In genomic region chr3:46017720-46018119, GRCh38 we compare ENCODE assay signal across 15 cellular contexts. TPM values are rescaled to one million over a fixed set of nuclear protein-coding genes. Genes with fewer than 3 reads are reported as not detected.
DNase-seq lines count a peak whose midpoint lies in the region; ATAC-seq and FAIRE-seq lines count a peak whose summit lies in the region.
"Had no signal": no experiment of that assay in that cellular context is flagged by ENCODE, and none has a peak within 500 bp of the region (broad histone marks: within the 10 kb centered on the region; RNA-seq: fewer than 3 reads in every experiment).

No MANE protein-coding gene starts in this region.

- peak overlapping the region; percentile 4 for H3K4me3 Mint-ChIP-seq in activated CD4-positive, alpha-beta T cell treated with anti-CD3 and anti-CD28 coated beads, Interleukin-2, amount 10 ng/mL, durations not matched to agents 24 days and 14 days
- no peak overlapping the region for H3K4me3 Mint-ChIP-seq in activated CD4-positive, alpha-beta T cell treated with anti-CD3 and anti-CD28 coated beads for 36 hours
- H3K4me3 Mint-ChIP-seq: activated naive CD4-positive, alpha-beta T cell treated with anti-CD3 and anti-CD28 coated beads, Interleukin-2, amount 10 ng/mL, durations not matched to agents 7 days and 5 days; central memory CD8-positive, alpha-beta T cell had no signal

- H3K4me3 ChIP-seq in small intestine (ENCODE audit: low read depth in 1 of 2, low read length in 2 of 2), result no peak overlapping the region
- H3K4me3 ChIP-seq in effector memory CD4-positive, alpha-beta T cell (ENCODE audit: insufficient read depth, low read depth, low read length, poor library complexity, severe bottlenecking), result no peak overlapping the region
- H3K4me3 ChIP-seq: transverse colon had no signal

- peaks cover 42% of the 10 kb centered on the region for H3K4me1 Mint-ChIP-seq in activated CD4-positive, alpha-beta T cell treated with anti-CD3 and anti-CD28 coated beads, Interleukin-2, amount 10 ng/mL, durations not matched to agents 24 days and 14 days
- H3K4me1 Mint-ChIP-seq in activated CD4-positive, alpha-beta T cell treated with anti-CD3 and anti-CD28 coated beads for 36 hours, result peaks cover 22% of the 10 kb centered on the region
- H3K4me1 Mint-ChIP-seq: activated naive CD4-positive, alpha-beta T cell treated with anti-CD3 and anti-CD28 coated beads, Interleukin-2, amount 10 ng/mL, durations not matched to agents 7 days and 5 days had no signal

- no peaks in the 10 kb centered on the region for H3K4me1 ChIP-seq in small intestine (ENCODE audit: control insufficient read depth in 2 of 2, insufficient read depth in 1 of 2, low read depth in 1 of 2, low read length in 1 of 2)
- no peaks in the 10 kb centered on the region for H3K4me1 ChIP-seq in effector memory CD4-positive, alpha-beta T cell (ENCODE audit: control insufficient read depth, insufficient read depth, low read length, poor library complexity, severe bottlenecking)
- H3K4me1 ChIP-seq: transverse colon had no signal

- H3K27me3 ChIP-seq in small intestine (ENCODE audit: control insufficient read depth in 2 of 2, insufficient read depth in 2 of 2, low read length in 2 of 2), result no peaks in the 10 kb centered on the region
- H3K27me3 ChIP-seq in effector memory CD4-positive, alpha-beta T cell (replicated peaks; ENCODE audit: control insufficient read depth, insufficient read depth, low read length, poor library complexity, severe bottlenecking), result no peaks in the 10 kb centered on the region
- H3K27me3 ChIP-seq: transverse colon had no signal

- DNase-seq in activated CD4-positive, alpha-beta T cell treated with anti-CD3 and anti-CD28 coated beads, Interleukin-2, amount 10 ng/mL, durations not matched to agents 24 days and 14 days, result no peak
- no peak for DNase-seq in activated CD4-positive, alpha-beta T cell treated with anti-CD3 and anti-CD28 coated beads for 36 hours
- DNase-seq in SKM-1 (lab: John Stamatoyannopoulos, UW; ENCODE audit: unreplicated experiment) (peak; percentile 36), globus pallidus (ENCODE audit: low spot score) (peak; percentile 27), small intestine (no peak), DMS53 treated with DMSO at 0.1 percent for 48 hours (lab: John Stamatoyannopoulos, UW; ENCODE audit: unreplicated experiment) (no peak)
- DNase-seq in stimulated activated naive CD8-positive, alpha-beta T cell treated with anti-CD3 and anti-CD28 coated beads, Interleukin-15, Interleukin-2, amounts not matched to agents 100 U/mL and 50 U/mL, for 24 hours, result no peak
- no peak for DNase-seq in effector memory CD4-positive, alpha-beta T cell
- DNase-seq: activated naive CD4-positive, alpha-beta T cell treated with anti-CD3 and anti-CD28 coated beads, Interleukin-2, amount 10 ng/mL, durations not matched to agents 7 days and 5 days; GOT3; Karpas-422; transverse colon had no signal

- H3K9me3 ChIP-seq in small intestine (ENCODE audit: control insufficient read depth, low read depth), result no peaks in the 10 kb centered on the region
- no peaks in the 10 kb centered on the region for H3K9me3 ChIP-seq in effector memory CD4-positive, alpha-beta T cell (ENCODE audit: control insufficient read depth, low read length)
- H3K9me3 ChIP-seq: neutrophil, transverse colon had no signal

- POLR2A ChIA-PET in activated CD4-positive, alpha-beta T cell treated with anti-CD3 and anti-CD28 coated beads for 36 hours (lab: Charles Lee), result interaction anchor here (0.6 kb wide), 1 partner anchor 85 kb away, joined by 3 read pairs; no protein-coding TSS in a partner anchor

- H3K36me3 ChIP-seq in small intestine (ENCODE audit: control insufficient read depth in 2 of 2, insufficient read depth in 2 of 2, low read length in 2 of 2), result no peaks in the 10 kb centered on the region
- no peaks in the 10 kb centered on the region for H3K36me3 ChIP-seq in effector memory CD4-positive, alpha-beta T cell (ENCODE audit: control insufficient read depth, insufficient read depth, low read length)
- H3K36me3 ChIP-seq: neutrophil, transverse colon had no signal

- CTCF ChIA-PET in activated CD4-positive, alpha-beta T cell treated with anti-CD3 and anti-CD28 coated beads for 36 hours (lab: Charles Lee), result interaction anchor here (1.4 kb wide), 2 partner anchors 18 to 79 kb away, joined by 3 to 4 read pairs; no protein-coding TSS in a partner anchor

- no peak for FAIRE-seq in small intestine (lab: Jason Lieb, UNC)

- H3K36me3 Mint-ChIP-seq in activated CD4-positive, alpha-beta T cell treated with anti-CD3 and anti-CD28 coated beads, Interleukin-2, amount 10 ng/mL, durations not matched to agents 24 days and 14 days (ENCODE audit: low read depth), result peaks cover 3% of the 10 kb centered on the region
- no peaks in the 10 kb centered on the region for H3K36me3 Mint-ChIP-seq in activated CD4-positive, alpha-beta T cell treated with anti-CD3 and anti-CD28 coated beads for 36 hours (ENCODE audit: low read depth)
- H3K36me3 Mint-ChIP-seq: activated naive CD4-positive, alpha-beta T cell treated with anti-CD3 and anti-CD28 coated beads, Interleukin-2, amount 10 ng/mL, durations not matched to agents 7 days and 5 days had no signal

- 48 to 83% (median 63%) methylated on average over 2 of the region's 2 CpGs for WGBS in small intestine, 3 donors

- peaks cover 10% of the 10 kb centered on the region for H3K27me3 Mint-ChIP-seq in activated CD4-positive, alpha-beta T cell treated with anti-CD3 and anti-CD28 coated beads, Interleukin-2, amount 10 ng/mL, durations not matched to agents 24 days and 14 days
- H3K27me3 Mint-ChIP-seq in activated CD4-positive, alpha-beta T cell treated with anti-CD3 and anti-CD28 coated beads for 36 hours, result peaks cover 9% of the 10 kb centered on the region
- H3K27me3 Mint-ChIP-seq: central memory CD8-positive, alpha-beta T cell had no signal

- intact Hi-C loops in activated CD4-positive, alpha-beta T cell treated with anti-CD3 and anti-CD28 coated beads, Interleukin-2, amount 10 ng/mL, durations not matched to agents 24 days and 14 days (cut with micrococcal nuclease), result loop anchor here (2.0 kb wide), 5 partner anchors 23 to 75 kb away; partner anchors contain the start of genes CXCR6 and FYCO1
- intact Hi-C loops in activated CD4-positive, alpha-beta T cell treated with anti-CD3 and anti-CD28 coated beads for 36 hours (cut with DNase I, micrococcal nuclease), result loop anchor here in 1 of 2 experiments (2.0 kb wide), 1 partner anchor 19 kb away; no protein-coding TSS in a partner anchor

- peak overlapping the region; percentile 79 for H3K27ac Mint-ChIP-seq in activated CD4-positive, alpha-beta T cell treated with anti-CD3 and anti-CD28 coated beads, Interleukin-2, amount 10 ng/mL, durations not matched to agents 24 days and 14 days
- H3K27ac Mint-ChIP-seq in activated CD4-positive, alpha-beta T cell treated with anti-CD3 and anti-CD28 coated beads for 36 hours, result no peak overlapping the region
- H3K27ac Mint-ChIP-seq: activated naive CD4-positive, alpha-beta T cell treated with anti-CD3 and anti-CD28 coated beads, Interleukin-2, amount 10 ng/mL, durations not matched to agents 7 days and 5 days had no signal

- no peak for ATAC-seq in activated CD4-positive, alpha-beta T cell treated with anti-CD3 and anti-CD28 coated beads for 36 hours
- peak; percentile 59 for ATAC-seq in stimulated activated naive CD8-positive, alpha-beta T cell treated with anti-CD3 and anti-CD28 coated beads, Interleukin-15, Interleukin-2, amounts not matched to agents 100 U/mL and 50 U/mL, for 24 hours

- H3K27ac ChIP-seq in small intestine (ENCODE audit: low read depth in 1 of 2, low read length in 1 of 2), result no peak overlapping the region
- no peak overlapping the region for H3K27ac ChIP-seq in effector memory CD4-positive, alpha-beta T cell (ENCODE audit: insufficient read depth, low read length, poor library complexity, severe bottlenecking)
- H3K27ac ChIP-seq: neutrophil, transverse colon had no signal

- peaks cover 10% of the 10 kb centered on the region for H3K9me3 Mint-ChIP-seq in activated CD4-positive, alpha-beta T cell treated with anti-CD3 and anti-CD28 coated beads, Interleukin-2, amount 10 ng/mL, durations not matched to agents 24 days and 14 days
- no peaks in the 10 kb centered on the region for H3K9me3 Mint-ChIP-seq in activated CD4-positive, alpha-beta T cell treated with anti-CD3 and anti-CD28 coated beads for 36 hours (ENCODE audit: low read depth)
- H3K9me3 Mint-ChIP-seq: activated naive CD4-positive, alpha-beta T cell treated with anti-CD3 and anti-CD28 coated beads, Interleukin-2, amount 10 ng/mL, durations not matched to agents 7 days and 5 days; central memory CD8-positive, alpha-beta T cell had no signal

RNA-seq across cellular contexts. Expression of gene XCR1, which starts 9.6 kb away (rescaled TPM):
- 0.05 TPM in 1 of 2 replicates, not detected in the other for total RNA-seq in activated CD4-positive, alpha-beta T cell treated with anti-CD3 and anti-CD28 coated beads, Interleukin-2, amount 10 ng/mL, durations not matched to agents 24 days and 14 days
- not detected for total RNA-seq in activated CD4-positive, alpha-beta T cell treated with anti-CD3 and anti-CD28 coated beads for 36 hours
- polyA plus RNA-seq in small intestine, result under 1 TPM in 2 of 3 donors, not detected in 1; under 0.01 to 0.13 TPM
- total RNA-seq: A673 had no signal

RNA-seq across cellular contexts. Expression of gene FYCO1, which starts 22.1 kb away (rescaled TPM):
- total RNA-seq in activated CD4-positive, alpha-beta T cell treated with anti-CD3 and anti-CD28 coated beads, Interleukin-2, amount 10 ng/mL, durations not matched to agents 24 days and 14 days, result 16.5 and 16.8 TPM in 2 replicates
- total RNA-seq in activated CD4-positive, alpha-beta T cell treated with anti-CD3 and anti-CD28 coated beads for 36 hours, result 10 to 100 TPM in 1 of 2 experiments, 1 to 10 TPM in 1; 8.2 to 10.6 TPM
- 1 to 10 TPM; 6.5 to 9.6 (median 8.3) TPM for polyA plus RNA-seq in small intestine

Comparison
In these comparisons a context has a peak if more than half of its experiments do, and no peak if none do; other contexts are left out.
1. DNase-seq: peak in SKM-1 (single experiment) and globus pallidus (single experiment); none in activated CD4-positive, alpha-beta T cell treated with anti-CD3 and anti-CD28 coated beads, Interleukin-2, amount 10 ng/mL, durations not matched to agents 24 days and 14 days (single experiment), activated CD4-positive, alpha-beta T cell treated with anti-CD3 and anti-CD28 coated beads for 36 hours (single experiment), stimulated activated naive CD8-positive, alpha-beta T cell treated with anti-CD3 and anti-CD28 coated beads, Interleukin-15, Interleukin-2, amounts not matched to agents 100 U/mL and 50 U/mL, for 24 hours (single experiment), small intestine (single experiment), DMS53 treated with DMSO at 0.1 percent for 48 hours (single experiment) and effector memory CD4-positive, alpha-beta T cell (0 of 3).